ENCODE assay signal across 17 cellular contexts in genomic region chr13:113086031-113086750, GRCh38. TPM values are rescaled to one million over a fixed set of nuclear protein-coding genes. Genes with fewer than 3 reads are reported as not detected.
DNase-seq lines count a peak whose midpoint lies in the region; ATAC-seq and TF ChIP-seq lines count a peak whose summit lies in the region.
"Had no signal": no experiment of that assay in that cellular context is flagged by ENCODE, and none has a peak within 500 bp of the region (broad histone marks: within the 10 kb centered on the region; RNA-seq: fewer than 3 reads in every experiment).

No MANE protein-coding gene starts in this region.

- H2AFZ ChIP-seq in HCT116 (ENCODE audit: low read depth, low read length, poor library complexity, severe bottlenecking): no peak overlapping the region
- H2AFZ ChIP-seq in neuronal stem cell (ENCODE audit: low read length): no peak overlapping the region

- no peak for DNase-seq in BJ (ENCODE audit: low read depth)
- DNase-seq in HCT116 (ENCODE audit: low read depth, low spot score): no peak
- no peak for DNase-seq in choroid plexus epithelial cell (ENCODE audit: low read depth)
- no peak for DNase-seq in neuronal stem cell (ENCODE audit: low spot score)
- no peak for DNase-seq in activated naive CD4-positive, alpha-beta T cell treated with anti-CD3 and anti-CD28 coated beads for 36 hours
- no peak for DNase-seq in stimulated activated CD4-positive, alpha-beta T cell treated with anti-CD3 and anti-CD28 coated beads, Interleukin-2, amount 100 ng/mL, for 48 hours
- no peak for DNase-seq in anterior cingulate cortex (lab: John Stamatoyannopoulos, UW)
- DNase-seq: activated gamma-delta T cell treated with Interleukin-2 at 50 U/mL for 16 hours; CD4-positive, CD25-positive, alpha-beta regulatory T cell; Kasumi-1; NCI-H345; SIG-M5; stimulated activated CD4-positive, alpha-beta T cell treated with anti-CD3 and anti-CD28 coated beads, Interleukin-4, amount 100 ng/mL, for 4 hours had no signal

- peak overlapping the region; percentile 86 for H3K14ac ChIP-seq in neuronal stem cell (ENCODE audit: low read length)

- peak; percentile 31 for TF ChIP-seq RAD21 in HCT116 (IDR thresholded peaks at IDR 0.05; ENCODE audit: low read depth)

- no peak overlapping the region for H3K4ac ChIP-seq in neuronal stem cell (ENCODE audit: low read length)

- CTCF ChIA-PET in BJ (lab: Yijun Ruan, JAX): interaction anchor here (0.9 to 1.4 kb wide), 2 partner anchors 11 to 16 kb away, joined by 3 read pairs; no protein-coding TSS in a partner anchor
- CTCF ChIA-PET in HCT116 (lab: Charles Lee): no interaction called here
- CTCF ChIA-PET in activated naive CD4-positive, alpha-beta T cell treated with anti-CD3 and anti-CD28 coated beads for 36 hours (lab: Charles Lee): no interaction called here

- no peak overlapping the region for H2AK5ac ChIP-seq in neuronal stem cell (ENCODE audit: low read depth, low read length)

- no peak overlapping the region for H2BK120ac ChIP-seq in neuronal stem cell (ENCODE audit: low read depth, low read length)

- intact Hi-C loops in HCT116 (cut with micrococcal nuclease): loop anchor here (10.0 kb wide), 1 partner anchor 69 kb away; the partner anchor contains the start of gene PROZ
- intact Hi-C loops in activated naive CD4-positive, alpha-beta T cell treated with anti-CD3 and anti-CD28 coated beads for 36 hours (cut with micrococcal nuclease): no loop called here

- H2BK15ac ChIP-seq in neuronal stem cell (ENCODE audit: low read length): no peak overlapping the region

- H3K27me3 ChIP-seq in BJ (ENCODE audit: control insufficient read depth, insufficient read depth, low read length) (peaks cover 1% of the 10 kb centered on the region), HCT116 (ENCODE audit: insufficient read depth, low read length) (no peaks in the 10 kb centered on the region), neuronal stem cell (ENCODE audit: control insufficient read depth in 3 of 3, insufficient read depth in 3 of 3, low read depth in 1 of 3, low read length in 3 of 3) (no peaks in the 10 kb centered on the region)
- H3K27me3 ChIP-seq: heart right ventricle had no signal

- POLR2A ChIA-PET in BJ (lab: Charles Lee) (no interaction called here), HCT116 (lab: Charles Lee) (no interaction called here)

- no peak overlapping the region for H3K23ac ChIP-seq in neuronal stem cell (ENCODE audit: low read depth, low read length, poor library complexity)

- no peaks in the 10 kb centered on the region for H3K9me3 Mint-ChIP-seq in activated naive CD4-positive, alpha-beta T cell treated with anti-CD3 and anti-CD28 coated beads for 36 hours
- H3K9me3 Mint-ChIP-seq: CD4-positive, CD25-positive, alpha-beta regulatory T cell had no signal

- no peak for TF ChIP-seq POLR2A in HCT116 (IDR thresholded peaks at IDR 0.05; ENCODE audit: borderline replicate concordance, extremely low read depth, insufficient read depth, insufficient read length)

- H3K4me2 ChIP-seq in HCT116 (ENCODE audit: low read length) (no peak overlapping the region), neuronal stem cell (ENCODE audit: insufficient read depth, low read length, poor library complexity, severe bottlenecking) (no peak overlapping the region)

- no peaks in the 10 kb centered on the region for H4K20me1 ChIP-seq in HCT116 (ENCODE audit: insufficient read depth)

- peak; percentile 52 for ATAC-seq in HCT116
- ATAC-seq: heart right ventricle had no signal

- H3K4me3 Mint-ChIP-seq in activated naive CD4-positive, alpha-beta T cell treated with anti-CD3 and anti-CD28 coated beads for 36 hours: no peak overlapping the region
- H3K4me3 Mint-ChIP-seq: CD4-positive, CD25-positive, alpha-beta regulatory T cell had no signal

- no peak overlapping the region for H2BK12ac ChIP-seq in neuronal stem cell (ENCODE audit: low read length)

- H3K36me3 ChIP-seq in BJ (ENCODE audit: control insufficient read depth, insufficient read depth, low read length) (no peaks in the 10 kb centered on the region), HCT116 (ENCODE audit: control insufficient read depth in 1 of 2, insufficient read depth in 2 of 2, low read length in 2 of 2) (no peaks in the 10 kb centered on the region), neuronal stem cell (replicated peaks in 1 of 2; ENCODE audit: control insufficient read depth in 2 of 2, insufficient read depth in 2 of 2, low read length in 2 of 2) (peaks cover 28 to 31% of the 10 kb centered on the region in 2 donors)

- H3K36me3 Mint-ChIP-seq in activated naive CD4-positive, alpha-beta T cell treated with anti-CD3 and anti-CD28 coated beads for 36 hours (ENCODE audit: low read depth): peaks cover 2% of the 10 kb centered on the region
- H3K36me3 Mint-ChIP-seq: CD4-positive, CD25-positive, alpha-beta regulatory T cell had no signal

- H3K4me3 ChIP-seq in BJ (ENCODE audit: low read depth, low read length) (no peak overlapping the region), HCT116 (replicated peaks in 1 of 2; ENCODE audit: low read depth in 1 of 2, low read length in 2 of 2) (no peak overlapping the region), choroid plexus epithelial cell (ENCODE audit: low read depth, low read length) (no peak overlapping the region), neuronal stem cell (ENCODE audit: low read length in 2 of 2) (no peak overlapping the region)
- H3K4me3 ChIP-seq: esophagus muscularis mucosa, heart right ventricle had no signal

- no peak overlapping the region for H3K27ac ChIP-seq in HCT116 (ENCODE audit: low read depth, low read length)
- H3K27ac ChIP-seq in neuronal stem cell (replicated peaks; ENCODE audit: low read length): no peak overlapping the region
- H3K27ac ChIP-seq: esophagus muscularis mucosa, heart right ventricle had no signal

- H3K9me3 ChIP-seq in HCT116 (ENCODE audit: control insufficient read depth in 1 of 2, insufficient read depth in 1 of 2, low read depth in 1 of 2, low read length in 2 of 2) (no peaks in the 10 kb centered on the region), neuronal stem cell (replicated peaks in 1 of 2; ENCODE audit: control insufficient read depth in 2 of 2, insufficient read depth in 1 of 2, low read depth in 1 of 2, low read length in 2 of 2) (no peaks in the 10 kb centered on the region)
- H3K9me3 ChIP-seq: esophagus muscularis mucosa, heart right ventricle had no signal

- no CpG with 5 or more reads among the region's 32 CpGs for WGBS in neuronal stem cell (ENCODE audit: extremely low coverage in 2 of 2, insufficient read length in 2 of 2, insufficient replicate concordance in 1 of 2), 2 donors

- H3K9ac ChIP-seq in HCT116 (ENCODE audit: low read length) (no peak overlapping the region), neuronal stem cell (ENCODE audit: low read depth, low read length, poor library complexity) (no peak overlapping the region)

- no peak overlapping the region for H2BK5ac ChIP-seq in neuronal stem cell (ENCODE audit: low read length)

- H4K91ac ChIP-seq in neuronal stem cell (ENCODE audit: low read depth, low read length, poor library complexity): no peak overlapping the region

- RAD21 ChIA-PET in HCT116 (lab: Charles Lee; ENCODE audit: low non-redundant PET in 1 of 2, low total read pairs in 2 of 2, uncharacterized antibody in 2 of 2, unreplicated experiment in 2 of 2): no interaction called here

- no peaks in the 10 kb centered on the region for H3K79me2 ChIP-seq in HCT116 (ENCODE audit: insufficient read depth, low read length)

- H3K79me1 ChIP-seq in neuronal stem cell (ENCODE audit: low read depth, low read length): no peaks in the 10 kb centered on the region

- no peak overlapping the region for H3K27ac Mint-ChIP-seq in activated naive CD4-positive, alpha-beta T cell treated with anti-CD3 and anti-CD28 coated beads for 36 hours
- H3K27ac Mint-ChIP-seq: CD4-positive, CD25-positive, alpha-beta regulatory T cell had no signal

- no peak overlapping the region for H3K18ac ChIP-seq in neuronal stem cell (ENCODE audit: low read length)

- H3K9me2 ChIP-seq in HCT116 (ENCODE audit: insufficient read depth): no peaks in the 10 kb centered on the region

- H3K27me3 Mint-ChIP-seq in activated naive CD4-positive, alpha-beta T cell treated with anti-CD3 and anti-CD28 coated beads for 36 hours (ENCODE audit: low read depth): no peaks in the 10 kb centered on the region
- H3K27me3 Mint-ChIP-seq: CD4-positive, CD25-positive, alpha-beta regulatory T cell had no signal

- no peaks in the 10 kb centered on the region for H3K4me1 Mint-ChIP-seq in activated naive CD4-positive, alpha-beta T cell treated with anti-CD3 and anti-CD28 coated beads for 36 hours (ENCODE audit: low read depth)
- H3K4me1 Mint-ChIP-seq: CD4-positive, CD25-positive, alpha-beta regulatory T cell had no signal

- no peak overlapping the region for H4K8ac ChIP-seq in neuronal stem cell (ENCODE audit: low read depth, low read length)

- peak; percentile 24 for TF ChIP-seq CTCF in BJ (IDR thresholded peaks at IDR 0.05; ENCODE audit: insufficient read depth, low read depth, low read length)
- TF ChIP-seq CTCF in HCT116 (IDR thresholded peaks at IDR 0.05 in 2 of 3, conservative IDR thresholded peaks at IDR 0.05 in 1 of 3; ENCODE audit: borderline replicate concordance in 1 of 3, insufficient read depth in 1 of 3, low read depth in 2 of 3, low read length in 2 of 3): peak in 2 of 3 experiments; percentile 27 to 41; a peak in 4 of 6 replicates
- TF ChIP-seq CTCF in choroid plexus epithelial cell (conservative IDR thresholded peaks at IDR 0.05; ENCODE audit: low read depth, low read length): peak; percentile 36

- BruUV-seq in HCT116 (replicated peaks; lab: Mats Ljungman, UMichigan): no TSS peak

- H3K4me1 ChIP-seq in HCT116 (ENCODE audit: control insufficient read depth in 1 of 2, insufficient read depth in 2 of 2, low read length in 2 of 2) (peaks cover 7 to 11% of the 10 kb centered on the region in 2 experiments; a peak in 3 of 4 replicates), neuronal stem cell (ENCODE audit: control insufficient read depth in 2 of 2, insufficient read depth in 1 of 2, low read depth in 1 of 2, low read length in 2 of 2) (peaks cover 4 to 6% of the 10 kb centered on the region in 2 donors)

TF ChIP-seq in HCT116, 20 proteins besides CTCF, POLR2A, EP300 and RAD21 (continues in another document):
- no peak for TF ChIP-seq YY1 (IDR thresholded peaks at IDR 0.05; ENCODE audit: extremely low read depth, insufficient replicate concordance, low read depth, low read length)

RNA-seq across cellular contexts. Expression of gene F7, which starts 19.4 kb away (rescaled TPM):
- 0.05 and 0.11 TPM in 2 replicates for polyA plus RNA-seq in BJ (2011; rRNA removed)
- 0.71 TPM in 1 of 2 replicates, not detected in the other for polyA minus RNA-seq in BJ (2011; rRNA and poly(A)+ RNA removed)
- not detected for total RNA-seq in HCT116 (2021; ENCODE audit: unreplicated experiment)
- 0.14 TPM in 1 of 2 replicates, not detected in the other for polyA plus RNA-seq in HCT116 (2012)
- 0.68 TPM for polyA plus RNA-seq in neuronal stem cell (2013, experiment 1 of 2)
- 0.62 TPM for polyA plus RNA-seq in neuronal stem cell (2013, experiment 2 of 2)
- under 1 TPM; 0.35 to 0.62 TPM for total RNA-seq in activated naive CD4-positive, alpha-beta T cell treated with anti-CD3 and anti-CD28 coated beads for 36 hours
- total RNA-seq: CD4-positive, CD25-positive, alpha-beta regulatory T cell; T-helper 2 cell treated with Interferon-gamma antibody and Interleukin-4, amounts not matched to agents 100 ng/mL and 5 ng/mL, for 36 hours had no signal
- polyA plus RNA-seq: CD4-positive, CD25-positive, alpha-beta regulatory T cell; keratinocyte had no signal

RNA-seq across cellular contexts. Expression of gene F10, which starts 36.4 kb away (rescaled TPM):
- polyA plus RNA-seq in BJ (2011; rRNA removed): 28.8 and 39.0 TPM in 2 replicates
- 4.1 and 7.0 TPM in 2 replicates for polyA minus RNA-seq in BJ (2011; rRNA and poly(A)+ RNA removed)
- 4.0 TPM for total RNA-seq in HCT116 (2021; ENCODE audit: unreplicated experiment)
- 5.4 and 6.4 TPM in 2 replicates for polyA plus RNA-seq in HCT116 (2012)
- 3.9 TPM for polyA plus RNA-seq in neuronal stem cell (2013, experiment 1 of 2)
- 3.2 TPM for polyA plus RNA-seq in neuronal stem cell (2013, experiment 2 of 2)
- not detected for total RNA-seq in activated naive CD4-positive, alpha-beta T cell treated with anti-CD3 and anti-CD28 coated beads for 36 hours
- total RNA-seq: CD4-positive, CD25-positive, alpha-beta regulatory T cell; T-helper 2 cell treated with Interferon-gamma antibody and Interleukin-4, amounts not matched to agents 100 ng/mL and 5 ng/mL, for 36 hours had no signal
- polyA plus RNA-seq: keratinocyte had no signal
